ENCODE assay signal across 8 cellular contexts in genomic region chr3:121749276-121750086, GRCh38. TPM values are rescaled to one million over a fixed set of nuclear protein-coding genes. Genes with fewer than 3 reads are reported as not detected.
DNase-seq lines count a peak whose midpoint lies in the region; ATAC-seq and TF ChIP-seq lines count a peak whose summit lies in the region.

Gene GOLGB1 (minus strand): TSS chr3:121749741. CDS start chr3:121730971, 18,770 bp downstream.

- H3K36me3 ChIP-seq in GM06990 (ENCODE audit: control insufficient read depth, insufficient read depth, low read length) (no peaks in the 10 kb centered on the region), suprapubic skin (no peaks in the 10 kb centered on the region)

- peaks cover 34% of the 10 kb centered on the region for H3K4me1 ChIP-seq in suprapubic skin

- no peaks in the 10 kb centered on the region for H3K27me3 ChIP-seq in GM06990 (replicated peaks; ENCODE audit: control insufficient read depth, insufficient read depth, low read length)
- peaks cover 3% of the 10 kb centered on the region for H3K27me3 ChIP-seq in suprapubic skin

- no peaks in the 10 kb centered on the region for H3K27me3 Mint-ChIP-seq in activated naive CD4-positive, alpha-beta T cell treated with anti-CD3 and anti-CD28 coated beads for 36 hours (ENCODE audit: low read depth)

- TF ChIP-seq EP300 in suprapubic skin (IDR thresholded peaks at IDR 0.05) = no peak

- H3K9me3 Mint-ChIP-seq in activated naive CD4-positive, alpha-beta T cell treated with anti-CD3 and anti-CD28 coated beads for 36 hours = no peaks in the 10 kb centered on the region

- TF ChIP-seq POLR2A in NB4 (IDR thresholded peaks at IDR 0.05; ENCODE audit: extremely low read depth, insufficient read length) (peak; percentile 90), suprapubic skin (IDR thresholded peaks at IDR 0.05) (peak; percentile 95 to 97)

- no peaks in the 10 kb centered on the region for H3K9me3 ChIP-seq in suprapubic skin

- peak; percentile 91 for DNase-seq in GM06990 (ENCODE audit: extremely low read depth, insufficient read length)
- peak; percentile 99 for DNase-seq in NB4 (ENCODE audit: low read depth)
- DNase-seq in SK-N-DZ (ENCODE audit: low spot score) = peak; percentile 99
- DNase-seq in activated naive CD4-positive, alpha-beta T cell treated with anti-CD3 and anti-CD28 coated beads for 36 hours = peak; percentile 97
- DNase-seq in globus pallidus (ENCODE audit: low spot score) = peak; percentile 98
- DNase-seq in nucleus accumbens (lab: John Stamatoyannopoulos, UW) = peak; percentile 79 to 100 (median 95)
- DNase-seq in suprapubic skin (ENCODE audit: low spot score in 2 of 2) = peak; percentile 97

- no peak within 1 kb of the TSS for H3K4me3 Mint-ChIP-seq in activated naive CD4-positive, alpha-beta T cell treated with anti-CD3 and anti-CD28 coated beads for 36 hours

- WGBS in suprapubic skin = under 1% methylated on average over 35 of the region's 51 CpGs

- H3K27ac Mint-ChIP-seq in activated naive CD4-positive, alpha-beta T cell treated with anti-CD3 and anti-CD28 coated beads for 36 hours = no peak within 1 kb of the TSS

- H3K27ac ChIP-seq in suprapubic skin = peak within 1 kb of the TSS; percentile 91

- CTCF ChIA-PET in activated naive CD4-positive, alpha-beta T cell treated with anti-CD3 and anti-CD28 coated beads for 36 hours (lab: Charles Lee) = no interaction called here

- ATAC-seq in HG02571 (IDR thresholded peaks at IDR 0.05; ENCODE audit: unreplicated experiment) = peak; percentile 97

- TF ChIP-seq CTCF in GM06990 (IDR thresholded peaks at IDR 0.05; ENCODE audit: insufficient read depth, low read length, poor library complexity, severe bottlenecking) = no peak
- TF ChIP-seq CTCF in NB4 (IDR thresholded peaks at IDR 0.05; ENCODE audit: low read depth, low read length) = no peak
- TF ChIP-seq CTCF in suprapubic skin (IDR thresholded peaks at IDR 0.05) = no peak

- no peaks in the 10 kb centered on the region for H3K36me3 Mint-ChIP-seq in activated naive CD4-positive, alpha-beta T cell treated with anti-CD3 and anti-CD28 coated beads for 36 hours (ENCODE audit: low read depth)

- H3K4me3 ChIP-seq in GM06990 (replicated peaks; ENCODE audit: low read depth, low read length) = peak within 1 kb of the TSS; percentile 86
- peak within 1 kb of the TSS; percentile 97 for H3K4me3 ChIP-seq in NB4 (ENCODE audit: low read depth, low read length)
- H3K4me3 ChIP-seq in suprapubic skin = peak within 1 kb of the TSS; percentile 76

- peaks cover 5% of the 10 kb centered on the region for H3K4me1 Mint-ChIP-seq in activated naive CD4-positive, alpha-beta T cell treated with anti-CD3 and anti-CD28 coated beads for 36 hours (ENCODE audit: low read depth)

- intact Hi-C loops in activated naive CD4-positive, alpha-beta T cell treated with anti-CD3 and anti-CD28 coated beads for 36 hours (cut with micrococcal nuclease) = loop anchor here (1.0 to 10.0 kb wide), 12 partner anchors 14 to 1655 kb away; partner anchors contain the start of genes EAF2, FAM162A, GSK3B and HCLS1

RNA-seq across cellular contexts. Expression of gene GOLGB1, which starts in this region (rescaled TPM):
- polyA plus RNA-seq in SK-N-DZ (2014; cell fraction: cytosol; rRNA removed) = 7.6 and 8.2 TPM in 2 replicates
- 11.2 and 14.5 TPM in 2 replicates for polyA plus RNA-seq in SK-N-DZ (2014; cell fraction: nucleus; rRNA removed)
- 10 to 100 TPM; 18.2 to 19.7 TPM for total RNA-seq in activated naive CD4-positive, alpha-beta T cell treated with anti-CD3 and anti-CD28 coated beads for 36 hours
- total RNA-seq in suprapubic skin = 10 to 100 TPM; 39.3 to 98.4 (median 53.5) TPM

Comparison
In these comparisons a context has a peak if more than half of its experiments do, and no peak if none do; other contexts are left out.
1. Peak in every context shown above with its lines: DNase-seq, ATAC-seq, H3K4me3 ChIP-seq and H3K27ac ChIP-seq.